18 cellular contexts compared by ENCODE assay signal in genomic region chr7:17632401-17632800, GRCh38.
"Had no signal": no experiment of that assay in that cellular context is flagged by ENCODE, and none has a peak within 500 bp of the region (broad histone marks: within the 10 kb centered on the region; RNA-seq: fewer than 3 reads in every experiment).

No MANE protein-coding gene starts in this region.

- H3K9me3 ChIP-seq: mucosa of descending colon, neutrophil, right atrium auricular region, thyroid gland, upper lobe of left lung, uterus had no signal

- FAIRE-seq: islet of Langerhans, small intestine had no signal

- H3K36me3 ChIP-seq: neutrophil, right atrium auricular region, thyroid gland, upper lobe of left lung, uterus had no signal

- DNase-seq: cortex of kidney; dorsolateral prefrontal cortex; effector CD8-positive, alpha-beta T cell; foreskin melanocyte; head of caudate nucleus; hippocampal formation; mucosa of descending colon; naive thymus-derived CD8-positive, alpha-beta T cell; stimulated activated CD4-positive, alpha-beta T cell treated with anti-CD3 and anti-CD28 coated beads, Interleukin-2, amount 100 ng/mL, for 48 hours; stimulated activated naive CD4-positive, alpha-beta T cell treated with Interleukin-2 at 50 U/mL for 16 hours; thyroid gland; upper lobe of left lung; uterus had no signal

- H3K27ac ChIP-seq: dorsolateral prefrontal cortex, neutrophil, right atrium auricular region, thyroid gland, upper lobe of left lung, uterus had no signal

- H3K4me1 ChIP-seq: right atrium auricular region, thyroid gland, uterus had no signal

- H3K4me3 ChIP-seq: dorsolateral prefrontal cortex, mucosa of descending colon, right atrium auricular region, thyroid gland, upper lobe of left lung, uterus had no signal

- ATAC-seq: left lobe of liver; naive thymus-derived CD8-positive, alpha-beta T cell had no signal

- H3K27me3 ChIP-seq: dorsolateral prefrontal cortex, neutrophil, right atrium auricular region, thyroid gland, upper lobe of left lung, uterus had no signal
